Comparison of ENCODE assay signal across 11 cellular contexts in the genomic region with DNA sequence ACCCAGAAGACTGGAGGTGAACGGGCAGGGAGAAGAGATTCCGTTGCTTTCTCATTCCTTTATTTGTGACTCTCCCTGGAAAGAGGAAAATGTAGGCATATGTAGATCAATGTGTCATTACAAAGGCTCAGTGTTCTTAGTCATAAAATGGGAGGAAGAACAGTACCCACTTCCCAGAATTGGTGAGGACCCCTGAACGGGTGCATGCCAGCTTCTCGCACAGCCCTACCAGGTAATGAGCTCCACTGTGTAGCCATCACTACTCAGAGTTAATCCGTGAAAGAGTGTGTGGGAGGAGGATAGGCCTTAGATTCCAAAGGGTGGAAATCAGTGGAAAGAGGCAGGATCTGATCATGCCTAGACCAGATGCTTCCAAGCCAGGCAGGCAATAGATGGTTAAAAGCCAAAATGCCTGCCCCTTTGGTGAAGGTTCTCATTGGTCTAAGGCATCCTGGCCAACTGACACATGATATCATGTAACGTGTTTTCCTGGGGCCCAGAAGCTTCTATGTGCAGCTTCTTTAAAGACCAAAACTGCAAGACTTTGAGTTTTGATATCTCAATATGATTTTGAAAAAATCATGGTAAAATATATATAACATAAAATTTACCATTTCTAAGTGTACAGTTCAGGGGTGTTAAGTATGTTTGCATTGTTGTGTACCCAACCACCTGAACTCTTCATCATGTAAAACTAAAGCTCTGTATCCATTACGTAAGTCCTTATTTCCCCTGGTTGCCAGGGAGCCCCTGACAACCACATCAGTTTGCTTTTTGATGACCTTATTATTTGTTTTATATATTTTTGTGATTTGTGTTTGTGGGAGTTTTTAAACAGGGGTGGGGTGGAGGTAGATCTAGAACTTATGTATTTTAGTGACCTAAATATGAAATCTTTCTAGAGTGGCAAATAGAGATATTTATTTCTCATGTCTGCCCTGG.
A peak's percentile ranks its signal among the peaks of the same experiment; 100 is the strongest.
DNase-seq lines count a peak whose midpoint lies in the region; ATAC-seq, FAIRE-seq and TF ChIP-seq lines count a peak whose summit lies in the region.
"Had no signal": no experiment of that assay in that cellular context is flagged by ENCODE, and none has a peak within 500 bp of the region (broad histone marks: within the 10 kb centered on the region; RNA-seq: fewer than 3 reads in every experiment).

No MANE protein-coding gene starts in this region.

- DNase-seq in activated CD4-positive, alpha-beta T cell treated with anti-CD3 and anti-CD28 coated beads, Interleukin-2, amount 10 ng/mL, durations not matched to agents 7 days and 5 days: no peak
- no peak for DNase-seq in activated CD4-positive, alpha-beta T cell treated with anti-CD3 and anti-CD28 coated beads, Interleukin-2, amount 50 U/mL, for 1 hour
- DNase-seq in MM.1S: no peak
- no peak for DNase-seq in astrocyte (ENCODE audit: low read depth)
- DNase-seq in stimulated activated naive B cell treated with anti-CD40 and anti-IgM and Interleukin-4, amounts not matched to agents 10 μg/mL and 1 μg/mL and 100 μg/mL, for 72 hours: no peak
- DNase-seq in endothelial cell (ENCODE audit: low spot score): no peak
- DNase-seq in GM13976 (ENCODE audit: low spot score): no peak
- DNase-seq: islet precursor cell, nucleus accumbens had no signal

- H3K36me3 Mint-ChIP-seq in activated CD4-positive, alpha-beta T cell treated with anti-CD3 and anti-CD28 coated beads, Interleukin-2, amount 10 ng/mL, durations not matched to agents 7 days and 5 days (ENCODE audit: low read depth): peaks cover 57% of the 10 kb centered on the region
- H3K36me3 Mint-ChIP-seq in astrocyte (ENCODE audit: low read depth, unreplicated experiment): no peaks in the 10 kb centered on the region
- no peaks in the 10 kb centered on the region for H3K36me3 Mint-ChIP-seq in stimulated activated naive B cell treated with anti-CD40 and anti-IgM and Interleukin-4, amounts not matched to agents 10 μg/mL and 1 μg/mL and 100 μg/mL, for 72 hours
- no peaks in the 10 kb centered on the region for H3K36me3 Mint-ChIP-seq in endothelial cell (ENCODE audit: low read depth, unreplicated experiment)
- H3K36me3 Mint-ChIP-seq: type B pancreatic cell had no signal

- H4K20me1 ChIP-seq in MM.1S (ENCODE audit: insufficient read depth, low read length) (no peaks in the 10 kb centered on the region), astrocyte (ENCODE audit: insufficient read depth, low read length) (no peaks in the 10 kb centered on the region)

- no peaks in the 10 kb centered on the region for H3K9me2 ChIP-seq in MM.1S (replicated peaks; ENCODE audit: insufficient read depth, low read length)

- peaks cover 34% of the 10 kb centered on the region for H3K9me3 Mint-ChIP-seq in activated CD4-positive, alpha-beta T cell treated with anti-CD3 and anti-CD28 coated beads, Interleukin-2, amount 10 ng/mL, durations not matched to agents 7 days and 5 days
- H3K9me3 Mint-ChIP-seq in astrocyte (ENCODE audit: unreplicated experiment) (no peaks in the 10 kb centered on the region), endothelial cell (ENCODE audit: unreplicated experiment) (no peaks in the 10 kb centered on the region)
- H3K9me3 Mint-ChIP-seq in stimulated activated naive B cell treated with anti-CD40 and anti-IgM and Interleukin-4, amounts not matched to agents 10 μg/mL and 1 μg/mL and 100 μg/mL, for 72 hours: no peaks in the 10 kb centered on the region
- H3K9me3 Mint-ChIP-seq: type B pancreatic cell had no signal

- no peaks in the 10 kb centered on the region for H3K27me3 ChIP-seq in MM.1S (replicated peaks; ENCODE audit: insufficient read depth, low read length)
- H3K27me3 ChIP-seq in astrocyte (ENCODE audit: insufficient read depth, low read length): no peaks in the 10 kb centered on the region

- CTCF ChIA-PET in activated CD4-positive, alpha-beta T cell treated with anti-CD3 and anti-CD28 coated beads, Interleukin-2, amount 10 ng/mL, durations not matched to agents 7 days and 5 days (lab: Charles Lee): interaction anchor here (0.5 to 1.7 kb wide), 4 partner anchors 10 to 1462 kb away, joined by 3 to 6 read pairs (median 4); no protein-coding TSS in a partner anchor

- TF ChIP-seq CTCF in MM.1S (IDR thresholded peaks at IDR 0.05; ENCODE audit: low read length) (no peak), astrocyte (IDR thresholded peaks at IDR 0.05; ENCODE audit: insufficient read depth, low read depth, low read length) (no peak), endothelial cell (IDR thresholded peaks at IDR 0.05; ENCODE audit: unreplicated experiment) (no peak), GM13976 (IDR thresholded peaks at IDR 0.05; ENCODE audit: borderline replicate concordance, control extremely low read depth, extremely low read depth, insufficient read depth, missing control alignments) (no peak)

- in situ Hi-C loops in GM13976 (cut with MboI; ENCODE audit: low sequenced_read_pairs, unreplicated experiment): no loop called here

- POLR2A ChIA-PET in activated CD4-positive, alpha-beta T cell treated with anti-CD3 and anti-CD28 coated beads, Interleukin-2, amount 10 ng/mL, durations not matched to agents 7 days and 5 days (lab: Charles Lee): no interaction called here

- H3K27ac ChIP-seq in MM.1S (ENCODE audit: low read length) (peak overlapping the region; percentile 98), astrocyte (ENCODE audit: low read depth, low read length) (no peak overlapping the region)

- no peak for FAIRE-seq in astrocyte (lab: Jason Lieb, UNC)

- peaks cover 46% of the 10 kb centered on the region for H3K4me1 ChIP-seq in MM.1S (ENCODE audit: low read length)
- peaks cover 11% of the 10 kb centered on the region for H3K4me1 ChIP-seq in astrocyte (ENCODE audit: insufficient read depth, low read length)

- peak overlapping the region; percentile 99 for H3K27ac Mint-ChIP-seq in activated CD4-positive, alpha-beta T cell treated with anti-CD3 and anti-CD28 coated beads, Interleukin-2, amount 10 ng/mL, durations not matched to agents 7 days and 5 days
- H3K27ac Mint-ChIP-seq in astrocyte (ENCODE audit: unreplicated experiment) (no peak overlapping the region), endothelial cell (ENCODE audit: unreplicated experiment) (no peak overlapping the region)
- H3K27ac Mint-ChIP-seq in stimulated activated naive B cell treated with anti-CD40 and anti-IgM and Interleukin-4, amounts not matched to agents 10 μg/mL and 1 μg/mL and 100 μg/mL, for 72 hours: peak overlapping the region; percentile 34

- H3K27me3 Mint-ChIP-seq in activated CD4-positive, alpha-beta T cell treated with anti-CD3 and anti-CD28 coated beads, Interleukin-2, amount 10 ng/mL, durations not matched to agents 7 days and 5 days: no peaks in the 10 kb centered on the region
- H3K27me3 Mint-ChIP-seq in astrocyte (ENCODE audit: low read depth, unreplicated experiment) (no peaks in the 10 kb centered on the region), endothelial cell (ENCODE audit: unreplicated experiment) (peaks cover 2% of the 10 kb centered on the region)
- no peaks in the 10 kb centered on the region for H3K27me3 Mint-ChIP-seq in stimulated activated naive B cell treated with anti-CD40 and anti-IgM and Interleukin-4, amounts not matched to agents 10 μg/mL and 1 μg/mL and 100 μg/mL, for 72 hours
- H3K27me3 Mint-ChIP-seq: type B pancreatic cell had no signal

- H3K9ac ChIP-seq in MM.1S (ENCODE audit: low read length): peak overlapping the region; percentile 54
- H3K9ac ChIP-seq in astrocyte (ENCODE audit: low read length): no peak overlapping the region

- H3F3A ChIP-seq in MM.1S (ENCODE audit: insufficient read depth, low read length): peaks cover 28% of the 10 kb centered on the region

- peak overlapping the region; percentile 23; the same call in 1 of the 2 replicates for H3K4me3 ChIP-seq in MM.1S (ENCODE audit: low read length)
- no peak overlapping the region for H3K4me3 ChIP-seq in astrocyte (ENCODE audit: insufficient read depth, low read depth, low read length)

- no peaks in the 10 kb centered on the region for H3K36me3 ChIP-seq in MM.1S (replicated peaks; ENCODE audit: insufficient read depth, low read length)
- no peaks in the 10 kb centered on the region for H3K36me3 ChIP-seq in astrocyte (ENCODE audit: insufficient read depth, low read length)

- no peak for ATAC-seq in stimulated activated naive B cell treated with anti-CD40 and anti-IgM and Interleukin-4, amounts not matched to agents 10 μg/mL and 1 μg/mL and 100 μg/mL, for 72 hours (replicated peaks)
- ATAC-seq in HG02763 (IDR thresholded peaks at IDR 0.05; ENCODE audit: unreplicated experiment): no peak

- peak overlapping the region; percentile 44 for H3K4me3 Mint-ChIP-seq in activated CD4-positive, alpha-beta T cell treated with anti-CD3 and anti-CD28 coated beads, Interleukin-2, amount 10 ng/mL, durations not matched to agents 7 days and 5 days
- no peak overlapping the region for H3K4me3 Mint-ChIP-seq in astrocyte (ENCODE audit: unreplicated experiment)
- H3K4me3 Mint-ChIP-seq in stimulated activated naive B cell treated with anti-CD40 and anti-IgM and Interleukin-4, amounts not matched to agents 10 μg/mL and 1 μg/mL and 100 μg/mL, for 72 hours: peak overlapping the region; percentile 45 to 50
- H3K4me3 Mint-ChIP-seq in endothelial cell (ENCODE audit: unreplicated experiment): no peak overlapping the region

- peaks cover 77% of the 10 kb centered on the region for H3K4me1 Mint-ChIP-seq in activated CD4-positive, alpha-beta T cell treated with anti-CD3 and anti-CD28 coated beads, Interleukin-2, amount 10 ng/mL, durations not matched to agents 7 days and 5 days
- H3K4me1 Mint-ChIP-seq in astrocyte (ENCODE audit: low read depth, unreplicated experiment) (peaks cover 13% of the 10 kb centered on the region), endothelial cell (ENCODE audit: unreplicated experiment) (no peaks in the 10 kb centered on the region)
- H3K4me1 Mint-ChIP-seq in stimulated activated naive B cell treated with anti-CD40 and anti-IgM and Interleukin-4, amounts not matched to agents 10 μg/mL and 1 μg/mL and 100 μg/mL, for 72 hours: peaks cover 21 to 24% of the 10 kb centered on the region in 2 donors

- H3K4me2 ChIP-seq in MM.1S (ENCODE audit: low read depth, low read length) (peak overlapping the region; percentile 75), astrocyte (ENCODE audit: low read length) (peak overlapping the region; percentile 49)

- H3K79me2 ChIP-seq in MM.1S (ENCODE audit: low read length) (no peaks in the 10 kb centered on the region), astrocyte (ENCODE audit: insufficient read depth, low read length) (no peaks in the 10 kb centered on the region)

- H3K9me3 ChIP-seq in MM.1S (replicated peaks; ENCODE audit: insufficient read depth, low read length): no peaks in the 10 kb centered on the region
- H3K9me3 ChIP-seq in astrocyte (ENCODE audit: insufficient read depth, low read depth, low read length): no peaks in the 10 kb centered on the region

- H2AFZ ChIP-seq in MM.1S (ENCODE audit: low read length): peak overlapping the region; percentile 61
- H2AFZ ChIP-seq in astrocyte (ENCODE audit: low read depth, low read length): no peak overlapping the region

Comparison
In these comparisons a context has a peak if more than half of its experiments do, and no peak if none do; other contexts are left out.
1. H3K27ac Mint-ChIP-seq: peak in activated CD4-positive, alpha-beta T cell treated with anti-CD3 and anti-CD28 coated beads, Interleukin-2, amount 10 ng/mL, durations not matched to agents 7 days and 5 days (single experiment) and stimulated activated naive B cell treated with anti-CD40 and anti-IgM and Interleukin-4, amounts not matched to agents 10 μg/mL and 1 μg/mL and 100 μg/mL, for 72 hours (single experiment); none in astrocyte (single experiment) and endothelial cell (single experiment).
2. H3K4me3 Mint-ChIP-seq: peak in activated CD4-positive, alpha-beta T cell treated with anti-CD3 and anti-CD28 coated beads, Interleukin-2, amount 10 ng/mL, durations not matched to agents 7 days and 5 days (single experiment) and stimulated activated naive B cell treated with anti-CD40 and anti-IgM and Interleukin-4, amounts not matched to agents 10 μg/mL and 1 μg/mL and 100 μg/mL, for 72 hours (2 of 2); none in astrocyte (single experiment) and endothelial cell (single experiment).